ENCODE assay signal across 9 cellular contexts in genomic region chr11:2768471-2769408, GRCh38.
DNase-seq lines count a peak whose midpoint lies in the region; ATAC-seq and TF ChIP-seq lines count a peak whose summit lies in the region.
"Had no signal": no experiment of that assay in that cellular context is flagged by ENCODE, and none has a peak within 500 bp of the region (broad histone marks: within the 10 kb centered on the region; RNA-seq: fewer than 3 reads in every experiment).

No MANE protein-coding gene starts in this region.

- peaks cover 0 to 3% of the 10 kb centered on the region in 2 donors for H3K4me1 Mint-ChIP-seq in stimulated activated naive B cell treated with anti-CD40 and anti-IgM and Interleukin-4, amounts not matched to agents 10 μg/mL and 1 μg/mL and 100 μg/mL, for 72 hours

- H3K27me3 Mint-ChIP-seq in stimulated activated naive B cell treated with anti-CD40 and anti-IgM and Interleukin-4, amounts not matched to agents 10 μg/mL and 1 μg/mL and 100 μg/mL, for 72 hours = peaks cover 0 to 30% of the 10 kb centered on the region in 2 donors

- H3K36me3 Mint-ChIP-seq in stimulated activated naive B cell treated with anti-CD40 and anti-IgM and Interleukin-4, amounts not matched to agents 10 μg/mL and 1 μg/mL and 100 μg/mL, for 72 hours = peaks cover 3 to 28% of the 10 kb centered on the region in 2 donors

- no peaks in the 10 kb centered on the region for H3K9me3 ChIP-seq in MG63

- ATAC-seq in stimulated activated naive B cell treated with anti-CD40 and anti-IgM and Interleukin-4, amounts not matched to agents 10 μg/mL and 1 μg/mL and 100 μg/mL, for 72 hours (replicated peaks) = no peak
- ATAC-seq in GM19452 (IDR thresholded peaks at IDR 0.05; ENCODE audit: unreplicated experiment) (no peak), GM19455 (IDR thresholded peaks at IDR 0.05; ENCODE audit: unreplicated experiment) (no peak)

- TF ChIP-seq CTCF in cardiac fibroblast (IDR thresholded peaks at IDR 0.05; ENCODE audit: low read depth, low read length) = no peak

- H3K4me3 ChIP-seq in MG63 = no peak overlapping the region
- no peak overlapping the region for H3K4me3 ChIP-seq in cardiac fibroblast (replicated peaks in 1 of 2; ENCODE audit: low read depth in 2 of 2, low read length in 2 of 2)

- H3K36me3 ChIP-seq in MG63 = no peaks in the 10 kb centered on the region

- peaks cover 0 to 2% of the 10 kb centered on the region in 2 donors for H3K9me3 Mint-ChIP-seq in stimulated activated naive B cell treated with anti-CD40 and anti-IgM and Interleukin-4, amounts not matched to agents 10 μg/mL and 1 μg/mL and 100 μg/mL, for 72 hours

- DNase-seq in AG08396 (ENCODE audit: low spot score) = peak; percentile 93
- DNase-seq in MG63 = peak; percentile 66
- DNase-seq in cardiac fibroblast (ENCODE audit: low read depth in 2 of 2) = peak; percentile 30 to 67
- DNase-seq in mesenteric fat pad (ENCODE audit: low spot score) = peak; percentile 74
- no peak for DNase-seq in stimulated activated naive B cell treated with anti-CD40 and anti-IgM and Interleukin-4, amounts not matched to agents 10 μg/mL and 1 μg/mL and 100 μg/mL, for 72 hours
- DNase-seq in G401 (ENCODE audit: low spot score) = no peak
- DNase-seq: NCI-H2107 had no signal

- in situ Hi-C loops in G401 (cut with HindIII; ENCODE audit: low sequenced_read_pairs) = no loop called here

- H3K27ac Mint-ChIP-seq in stimulated activated naive B cell treated with anti-CD40 and anti-IgM and Interleukin-4, amounts not matched to agents 10 μg/mL and 1 μg/mL and 100 μg/mL, for 72 hours = no peak overlapping the region

- no peaks in the 10 kb centered on the region for H3K27me3 ChIP-seq in MG63

- H3K4me3 Mint-ChIP-seq in stimulated activated naive B cell treated with anti-CD40 and anti-IgM and Interleukin-4, amounts not matched to agents 10 μg/mL and 1 μg/mL and 100 μg/mL, for 72 hours = no peak overlapping the region

Comparison
In these comparisons a context has a peak if more than half of its experiments do, and no peak if none do; other contexts are left out.
1. DNase-seq: peak in AG08396 (single experiment), MG63 (single experiment), cardiac fibroblast (2 of 2) and mesenteric fat pad (single experiment); none in stimulated activated naive B cell treated with anti-CD40 and anti-IgM and Interleukin-4, amounts not matched to agents 10 μg/mL and 1 μg/mL and 100 μg/mL, for 72 hours (single experiment) and G401 (single experiment).